Comparison of ENCODE assay signal across 30 cellular contexts in the genomic region with DNA sequence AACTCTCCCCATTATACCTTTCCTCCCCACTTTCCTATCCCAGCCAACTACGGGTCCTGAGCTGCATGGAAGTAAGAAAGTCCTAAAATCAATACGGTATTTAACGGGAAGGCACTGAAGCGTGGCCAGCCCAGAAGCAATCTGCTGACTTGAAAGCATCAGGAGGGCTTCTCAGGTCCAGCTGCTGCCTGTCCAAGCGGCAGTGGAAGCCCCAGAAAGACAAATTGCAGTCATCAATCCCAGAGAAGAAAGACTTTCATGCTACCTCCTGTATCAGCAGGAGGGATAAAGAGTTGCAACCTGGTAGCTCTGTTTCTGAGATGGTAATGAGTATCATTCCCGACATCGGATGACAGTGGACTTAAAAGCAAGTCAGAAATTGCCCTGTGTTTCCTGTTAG.
"Had no signal": no experiment of that assay in that cellular context is flagged by ENCODE, and none has a peak within 500 bp of the region (broad histone marks: within the 10 kb centered on the region; RNA-seq: fewer than 3 reads in every experiment).

No MANE protein-coding gene starts in this region.

- H3K36me3 ChIP-seq: heart left ventricle, left ventricle myocardium inferior, thoracic aorta, upper lobe of left lung had no signal

- H3K4me3 ChIP-seq: heart left ventricle, left ventricle myocardium inferior, lung, skin epidermis, thoracic aorta, upper lobe of left lung had no signal

- H3K27ac ChIP-seq: heart left ventricle, left ventricle myocardium inferior, skin epidermis, thoracic aorta, upper lobe of left lung had no signal

- H3K27me3 Mint-ChIP-seq: activated CD4-positive, alpha-beta T cell treated with anti-CD3 and anti-CD28 coated beads for 36 hours; activated CD8-positive, alpha-beta memory T cell treated with anti-CD3 and anti-CD28 coated beads, Interleukin-2, amount 10 ng/mL, durations not matched to agents 7 days and 5 days; activated naive CD4-positive, alpha-beta T cell treated with anti-CD3 and anti-CD28 coated beads, Interleukin-2, amount 50 U/mL, for 24 hours; activated naive CD8-positive, alpha-beta T cell treated with anti-CD3 and anti-CD28 coated beads, Interleukin-2, amount 50 U/mL, for 24 hours; effector memory CD8-positive, alpha-beta T cell; natural killer cell treated with Interleukin-12 subunit alpha and Interleukin-12 subunit beta and Interleukin-15 and Interleukin-18, amount 100 ng/mL, for 72 hours; stimulated activated naive CD8-positive, alpha-beta T cell treated with anti-CD3 and anti-CD28 coated beads, Interleukin-15, Interleukin-2, amounts not matched to agents 100 ng/mL and 50 ng/mL, for 24 hours; T-helper 17 cell had no signal

- DNase-seq: activated CD4-positive, alpha-beta T cell treated with anti-CD3 and anti-CD28 coated beads for 36 hours; activated CD4-positive, CD25-positive, alpha-beta regulatory T cell; activated CD8-positive, alpha-beta memory T cell treated with anti-CD3 and anti-CD28 coated beads, Interleukin-2, amount 10 ng/mL, durations not matched to agents 7 days and 5 days; activated CD8-positive, alpha-beta T cell treated with anti-CD3 and anti-CD28 coated beads, Interleukin-2, amount 10 ng/mL, durations not matched to agents 7 days and 5 days; activated naive CD8-positive, alpha-beta T cell treated with anti-CD3 and anti-CD28 coated beads, Interleukin-2, amount 50 U/mL, for 24 hours; activated T-cell treated with anti-CD3 and anti-CD28 coated beads, Interleukin-2, amount 50 U/mL, for 48 hours; amygdala; caudate nucleus; cortex of kidney; effector memory CD8-positive, alpha-beta T cell; foreskin fibroblast; heart left ventricle; kidney glomerular epithelial cell; left ventricle myocardium inferior; mesendoderm; posterior cingulate gyrus; stimulated activated CD4-positive, alpha-beta T cell treated with anti-CD3 and anti-CD28 coated beads, Interleukin-12 subunit alpha, Interleukin-12 subunit beta, amount 100 ng/mL, for 4 hours; stimulated activated CD4-positive, alpha-beta T cell treated with anti-CD3 and anti-CD28 coated beads, Interleukin-4, amount 100 ng/mL, for 1 hour; T-helper 17 cell; T1000; upper lobe of left lung had no signal

- H3K4me1 Mint-ChIP-seq: activated CD4-positive, alpha-beta T cell treated with anti-CD3 and anti-CD28 coated beads for 36 hours; activated CD8-positive, alpha-beta memory T cell treated with anti-CD3 and anti-CD28 coated beads, Interleukin-2, amount 10 ng/mL, durations not matched to agents 7 days and 5 days; activated naive CD4-positive, alpha-beta T cell treated with anti-CD3 and anti-CD28 coated beads, Interleukin-2, amount 50 U/mL, for 24 hours; activated naive CD8-positive, alpha-beta T cell treated with anti-CD3 and anti-CD28 coated beads, Interleukin-2, amount 50 U/mL, for 24 hours; stimulated activated effector memory CD8-positive, alpha-beta T cell treated with anti-CD3 and anti-CD28 coated beads, Interleukin-12 subunit alpha, Interleukin-12 subunit beta, amount 100 ng/mL, for 72 hours; T-helper 17 cell had no signal

- H3K4me3 Mint-ChIP-seq: activated CD4-positive, alpha-beta T cell treated with anti-CD3 and anti-CD28 coated beads for 36 hours; activated CD8-positive, alpha-beta memory T cell treated with anti-CD3 and anti-CD28 coated beads, Interleukin-2, amount 10 ng/mL, durations not matched to agents 7 days and 5 days; activated CD8-positive, alpha-beta T cell treated with anti-CD3 and anti-CD28 coated beads, Interleukin-2, amount 10 ng/mL, durations not matched to agents 7 days and 5 days; activated naive CD4-positive, alpha-beta T cell treated with anti-CD3 and anti-CD28 coated beads, Interleukin-2, amount 50 U/mL, for 24 hours; activated naive CD8-positive, alpha-beta T cell treated with anti-CD3 and anti-CD28 coated beads, Interleukin-2, amount 50 U/mL, for 24 hours; effector memory CD8-positive, alpha-beta T cell; natural killer cell treated with Interleukin-12 subunit alpha and Interleukin-12 subunit beta and Interleukin-15 and Interleukin-18, amount 100 ng/mL, for 72 hours; stimulated activated effector memory CD8-positive, alpha-beta T cell treated with anti-CD3 and anti-CD28 coated beads, Interleukin-12 subunit alpha, Interleukin-12 subunit beta, amount 100 ng/mL, for 72 hours; stimulated activated naive CD8-positive, alpha-beta T cell treated with anti-CD3 and anti-CD28 coated beads, Interleukin-15, Interleukin-2, amounts not matched to agents 100 ng/mL and 50 ng/mL, for 24 hours; T-helper 17 cell had no signal

- H3K9me3 Mint-ChIP-seq: activated naive CD4-positive, alpha-beta T cell treated with anti-CD3 and anti-CD28 coated beads, Interleukin-2, amount 50 U/mL, for 24 hours had no signal

- ATAC-seq: activated CD4-positive, alpha-beta T cell treated with anti-CD3 and anti-CD28 coated beads for 36 hours; activated CD8-positive, alpha-beta memory T cell treated with anti-CD3 and anti-CD28 coated beads, Interleukin-2, amount 10 ng/mL, durations not matched to agents 7 days and 5 days; activated CD8-positive, alpha-beta T cell treated with anti-CD3 and anti-CD28 coated beads, Interleukin-2, amount 10 ng/mL, durations not matched to agents 7 days and 5 days; activated naive CD8-positive, alpha-beta T cell treated with anti-CD3 and anti-CD28 coated beads, Interleukin-2, amount 50 U/mL, for 24 hours; effector memory CD8-positive, alpha-beta T cell; heart left ventricle; natural killer cell treated with Interleukin-12 subunit alpha and Interleukin-12 subunit beta and Interleukin-15 and Interleukin-18, amount 100 ng/mL, for 72 hours; sciatic nerve; stimulated activated effector memory CD8-positive, alpha-beta T cell treated with anti-CD3 and anti-CD28 coated beads, Interleukin-12 subunit alpha, Interleukin-12 subunit beta, amount 100 ng/mL, for 72 hours; T-helper 17 cell had no signal

- H3K4me1 ChIP-seq: heart left ventricle, left ventricle myocardium inferior, upper lobe of left lung had no signal

- H3K36me3 Mint-ChIP-seq: activated CD8-positive, alpha-beta memory T cell treated with anti-CD3 and anti-CD28 coated beads, Interleukin-2, amount 10 ng/mL, durations not matched to agents 7 days and 5 days; activated naive CD4-positive, alpha-beta T cell treated with anti-CD3 and anti-CD28 coated beads, Interleukin-2, amount 50 U/mL, for 24 hours; natural killer cell treated with Interleukin-12 subunit alpha and Interleukin-12 subunit beta and Interleukin-15 and Interleukin-18, amount 100 ng/mL, for 72 hours; stimulated activated effector memory CD8-positive, alpha-beta T cell treated with anti-CD3 and anti-CD28 coated beads, Interleukin-12 subunit alpha, Interleukin-12 subunit beta, amount 100 ng/mL, for 72 hours had no signal

- H3K27ac Mint-ChIP-seq: activated CD4-positive, alpha-beta T cell treated with anti-CD3 and anti-CD28 coated beads for 36 hours; activated CD8-positive, alpha-beta memory T cell treated with anti-CD3 and anti-CD28 coated beads, Interleukin-2, amount 10 ng/mL, durations not matched to agents 7 days and 5 days; activated CD8-positive, alpha-beta T cell treated with anti-CD3 and anti-CD28 coated beads, Interleukin-2, amount 10 ng/mL, durations not matched to agents 7 days and 5 days; activated naive CD4-positive, alpha-beta T cell treated with anti-CD3 and anti-CD28 coated beads, Interleukin-2, amount 50 U/mL, for 24 hours; activated naive CD8-positive, alpha-beta T cell treated with anti-CD3 and anti-CD28 coated beads, Interleukin-2, amount 50 U/mL, for 24 hours; activated T-helper 2 cell treated with anti-CD3 and anti-CD28 coated beads, Interferon-gamma antibody, Interleukin-2, Interleukin-4, amounts not matched to agents 10 μg/mL and 5 μg/mL and 100 μg/mL, durations not matched to agents 14 hours and 24 hours and 36 hours; effector memory CD8-positive, alpha-beta T cell; natural killer cell treated with Interleukin-12 subunit alpha and Interleukin-12 subunit beta and Interleukin-15 and Interleukin-18, amount 100 ng/mL, for 72 hours; stimulated activated effector memory CD8-positive, alpha-beta T cell treated with anti-CD3 and anti-CD28 coated beads, Interleukin-12 subunit alpha, Interleukin-12 subunit beta, amount 100 ng/mL, for 72 hours; stimulated activated naive CD8-positive, alpha-beta T cell treated with anti-CD3 and anti-CD28 coated beads, Interleukin-15, Interleukin-2, amounts not matched to agents 100 ng/mL and 50 ng/mL, for 24 hours; T-helper 17 cell had no signal

- H3K9me3 ChIP-seq: heart left ventricle, left ventricle myocardium inferior, thoracic aorta, upper lobe of left lung had no signal

- H3K27me3 ChIP-seq: heart left ventricle, upper lobe of left lung had no signal
